8 cellular contexts compared by ENCODE assay signal in the genomic region with DNA sequence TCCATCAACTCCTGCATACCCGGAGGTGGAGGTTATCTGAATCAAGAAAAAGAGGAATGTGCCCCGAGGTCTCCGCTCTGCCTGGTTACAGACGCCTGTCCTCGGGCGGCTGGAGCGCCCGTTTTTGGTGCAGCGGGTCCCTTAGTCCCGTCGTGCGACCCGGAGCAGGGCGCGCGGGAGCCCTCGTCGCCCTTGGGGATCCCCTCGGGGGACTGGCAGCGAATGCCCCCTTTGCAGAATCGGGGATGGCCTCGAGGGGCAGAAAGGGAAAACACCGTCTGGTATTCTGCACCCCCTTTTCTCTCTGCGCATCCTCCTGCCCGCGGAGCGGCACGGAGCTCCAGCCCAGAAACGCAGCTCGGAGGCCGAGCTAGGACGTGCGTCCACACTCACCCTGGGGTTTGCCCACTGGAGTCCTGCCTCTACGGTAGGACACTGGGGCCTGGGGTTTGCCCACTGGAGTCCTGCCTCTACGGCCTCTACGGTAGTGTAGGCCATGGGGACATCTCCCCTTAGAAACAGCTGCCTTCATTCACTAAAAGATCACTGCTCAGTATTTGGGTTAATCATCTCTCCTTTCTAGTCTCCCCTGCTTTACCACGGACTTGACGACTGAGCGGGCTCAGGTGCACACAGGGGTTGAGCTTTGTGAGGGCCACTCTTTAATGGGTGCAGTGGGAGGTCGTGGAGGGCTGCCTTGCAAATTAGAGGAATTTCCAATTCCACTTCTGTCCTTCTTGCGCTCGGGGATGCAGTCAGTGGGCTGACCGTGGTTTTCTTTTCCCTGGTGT. TPM values are rescaled to one million over a fixed set of nuclear protein-coding genes. Genes with fewer than 3 reads are reported as not detected.
DNase-seq lines count a peak whose midpoint lies in the region; ATAC-seq and TF ChIP-seq lines count a peak whose summit lies in the region.

No MANE protein-coding gene starts in this region.

- H3K36me3 ChIP-seq in colonic mucosa (no peaks in the 10 kb centered on the region), tibial artery (no peaks in the 10 kb centered on the region)

- H3K27me3 ChIP-seq in colonic mucosa (no peaks in the 10 kb centered on the region), tibial artery (no peaks in the 10 kb centered on the region)

- H3K4me3 Mint-ChIP-seq in T-helper 1 cell treated with Interleukin-12 subunit alpha and Interleukin-12 subunit beta and Interleukin-4 antibody, amounts not matched to agents 30 μg/mL and 1 μg/mL, for 36 hours = peak overlapping the region; percentile 78
- peak overlapping the region; percentile 76 for H3K4me3 Mint-ChIP-seq in memory B cell

- peaks cover 72% of the 10 kb centered on the region for H3K27me3 Mint-ChIP-seq in T-helper 1 cell treated with Interleukin-12 subunit alpha and Interleukin-12 subunit beta and Interleukin-4 antibody, amounts not matched to agents 30 μg/mL and 1 μg/mL, for 36 hours (ENCODE audit: low read depth)
- H3K27me3 Mint-ChIP-seq in memory B cell = peaks cover 14% of the 10 kb centered on the region

- H3K4me3 ChIP-seq in colonic mucosa (peak overlapping the region; percentile 51), tibial artery (peak overlapping the region; percentile 80 to 97)

- H3K9me3 ChIP-seq in colonic mucosa = no peaks in the 10 kb centered on the region
- H3K9me3 ChIP-seq in tibial artery = no peaks in the 10 kb centered on the region

- no peak overlapping the region for H3K27ac Mint-ChIP-seq in T-helper 1 cell treated with Interleukin-12 subunit alpha and Interleukin-12 subunit beta and Interleukin-4 antibody, amounts not matched to agents 30 μg/mL and 1 μg/mL, for 36 hours
- H3K27ac Mint-ChIP-seq in memory B cell = no peak overlapping the region

- H3K4me1 Mint-ChIP-seq in T-helper 1 cell treated with Interleukin-12 subunit alpha and Interleukin-12 subunit beta and Interleukin-4 antibody, amounts not matched to agents 30 μg/mL and 1 μg/mL, for 36 hours (ENCODE audit: low read depth) = peaks cover 16% of the 10 kb centered on the region
- peaks cover 3% of the 10 kb centered on the region for H3K4me1 Mint-ChIP-seq in memory B cell

- ATAC-seq in memory B cell (ENCODE audit: low read depth) (no peak), HG03565 (IDR thresholded peaks at IDR 0.05; ENCODE audit: unreplicated experiment) (no peak)

- TF ChIP-seq CTCF in colonic mucosa (IDR thresholded peaks at IDR 0.05) (no peak), tibial artery (IDR thresholded peaks at IDR 0.05) (no peak)

- H3K9ac ChIP-seq in colonic mucosa (ENCODE audit: low read depth in 2 of 2, low read length in 2 of 2) = peak overlapping the region; percentile 83 to 85

- DNase-seq in T-helper 1 cell = no peak
- peak; percentile 20 for DNase-seq in colonic mucosa
- no peak for DNase-seq in memory B cell (ENCODE audit: low spot score in 2 of 2)
- DNase-seq in tibial artery = no peak
- DNase-seq in activated CD8-positive, alpha-beta memory T cell treated with anti-CD3 and anti-CD28 coated beads, Interleukin-2, amount 50 U/mL, for 4 hours = no peak
- DNase-seq in NCI-H1048 (lab: John Stamatoyannopoulos, UW) = no peak

- H3K4me1 ChIP-seq in colonic mucosa (no peaks in the 10 kb centered on the region), tibial artery (peaks cover 0 to 51% (median 30%) of the 10 kb centered on the region in 4 donors)

- H3K27ac ChIP-seq in colonic mucosa (no peak overlapping the region), tibial artery (peak overlapping the region; percentile 92 to 97)

- H3K9me3 Mint-ChIP-seq in T-helper 1 cell treated with Interleukin-12 subunit alpha and Interleukin-12 subunit beta and Interleukin-4 antibody, amounts not matched to agents 30 μg/mL and 1 μg/mL, for 36 hours = no peaks in the 10 kb centered on the region
- no peaks in the 10 kb centered on the region for H3K9me3 Mint-ChIP-seq in memory B cell

- no peaks in the 10 kb centered on the region for H3K36me3 Mint-ChIP-seq in T-helper 1 cell treated with Interleukin-12 subunit alpha and Interleukin-12 subunit beta and Interleukin-4 antibody, amounts not matched to agents 30 μg/mL and 1 μg/mL, for 36 hours (ENCODE audit: low read depth)
- no peaks in the 10 kb centered on the region for H3K36me3 Mint-ChIP-seq in memory B cell

- intact Hi-C loops in colonic mucosa (cut with DNase I) (loop anchor here (5.0 to 10.0 kb wide), 3 partner anchors 91 to 488 kb away; no protein-coding TSS in a partner anchor), tibial artery (cut with DNase I; ENCODE audit: low total_unique reads) (loop anchor here (10.0 kb wide), 3 partner anchors 281 to 391 kb away; no protein-coding TSS in a partner anchor)

RNA-seq across cellular contexts. Expression of gene PTPRG, which starts 2.4 kb away (rescaled TPM):
- total RNA-seq in colonic mucosa = 10 to 100 TPM; 26.0 to 26.3 TPM
